Comparison of ENCODE assay signal across 15 cellular contexts in the genomic region with DNA sequence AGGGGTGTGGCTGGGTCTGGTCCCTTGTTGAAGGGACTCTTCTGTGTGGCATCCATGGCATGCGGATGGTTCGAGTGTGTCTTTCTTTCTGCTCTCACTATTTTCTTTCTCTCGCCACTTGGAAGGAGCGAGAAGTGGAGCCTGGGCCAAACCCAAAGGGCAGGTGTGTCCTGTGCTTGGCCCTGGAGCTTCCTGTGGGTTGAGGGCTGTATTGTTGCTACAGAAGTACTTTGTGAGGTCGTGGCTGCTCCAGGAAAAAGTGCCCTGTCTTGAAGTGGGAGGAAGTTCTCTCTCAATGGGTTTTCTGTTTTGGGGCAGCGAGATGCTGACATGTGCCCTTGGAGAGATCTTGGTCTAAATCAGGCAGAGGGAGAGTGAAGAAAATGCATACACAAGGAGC.
DNase-seq lines count a peak whose midpoint lies in the region; ATAC-seq, FAIRE-seq and TF ChIP-seq lines count a peak whose summit lies in the region.
"Had no signal": no experiment of that assay in that cellular context is flagged by ENCODE, and none has a peak within 500 bp of the region (broad histone marks: within the 10 kb centered on the region; RNA-seq: fewer than 3 reads in every experiment).

No MANE protein-coding gene starts in this region.

- H3K36me3 ChIP-seq in BLaER1 treated with 17β-estradiol and CSF1 and Interleukin-3, amounts not matched to agents 10 nM and 100 nM: no peaks in the 10 kb centered on the region
- peaks cover 0 to 2% of the 10 kb centered on the region in 2 experiments for H3K36me3 ChIP-seq in endothelial cell of umbilical vein (ENCODE audit: control insufficient read depth in 2 of 2, extremely low read depth in 1 of 2, insufficient read depth in 2 of 2, low read length in 2 of 2)
- no peaks in the 10 kb centered on the region for H3K36me3 ChIP-seq in OCI-LY7 (ENCODE audit: insufficient read depth, low read length)

- no peaks in the 10 kb centered on the region for H3K9me1 ChIP-seq in endothelial cell of umbilical vein (replicated peaks; ENCODE audit: control insufficient read depth, extremely low read depth, insufficient read depth, low read length)

- H3K4me1 Mint-ChIP-seq in progenitor cell of endocrine pancreas (ENCODE audit: low read depth): peaks cover 33% of the 10 kb centered on the region
- H3K4me1 Mint-ChIP-seq: CD4-positive, CD25-positive, alpha-beta regulatory T cell; IgD-negative memory B cell had no signal

- no peaks in the 10 kb centered on the region for H3K27me3 Mint-ChIP-seq in progenitor cell of endocrine pancreas
- H3K27me3 Mint-ChIP-seq: CD4-positive, CD25-positive, alpha-beta regulatory T cell; IgD-negative memory B cell had no signal

- DNase-seq in RPMI8226 (peak; percentile 53), endothelial cell of umbilical vein (ENCODE audit: low read depth, low spot score) (peak; percentile 37), progenitor cell of endocrine pancreas (ENCODE audit: low spot score, unreplicated experiment) (no peak), 8988T (no peak), OCI-LY7 (ENCODE audit: low spot score) (no peak)
- DNase-seq: CD4-positive, CD25-positive, alpha-beta regulatory T cell; GM23248 had no signal

- BruUV-seq in endothelial cell of umbilical vein (replicated peaks; lab: Mats Ljungman, UMichigan) (no TSS peak), OCI-LY7 (replicated peaks; lab: Mats Ljungman, UMichigan) (no TSS peak)

- H3K4me2 ChIP-seq in BLaER1 treated with 17β-estradiol and CSF1 and Interleukin-3, amounts not matched to agents 10 nM and 100 nM: peak overlapping the region; percentile 8 to 83 (median 70); a peak in 21 of 22 replicates
- H3K4me2 ChIP-seq in endothelial cell of umbilical vein (ENCODE audit: insufficient read depth, low read length) (no peak overlapping the region), OCI-LY7 (ENCODE audit: low read length) (no peak overlapping the region)
- H3K4me2 ChIP-seq: A549 had no signal

- no peak overlapping the region for H2AFZ ChIP-seq in endothelial cell of umbilical vein (ENCODE audit: low read depth, low read length)
- no peak overlapping the region for H2AFZ ChIP-seq in OCI-LY7 (ENCODE audit: low read length)
- H2AFZ ChIP-seq: GM23248 had no signal

- intact Hi-C loops in endothelial cell of umbilical vein (cut with micrococcal nuclease): no loop called here
- intact Hi-C loops in OCI-LY7 (cut with micrococcal nuclease; ENCODE audit: unreplicated experiment): no loop called here

- no peaks in the 10 kb centered on the region for H3K27me3 ChIP-seq in BLaER1 treated with 17β-estradiol and CSF1 and Interleukin-3, amounts not matched to agents 10 nM and 100 nM
- no peaks in the 10 kb centered on the region for H3K27me3 ChIP-seq in endothelial cell of umbilical vein (ENCODE audit: control insufficient read depth in 2 of 2, insufficient read depth in 2 of 2, low read length in 2 of 2)

- H3K79me2 ChIP-seq in endothelial cell of umbilical vein (ENCODE audit: control insufficient read depth, insufficient read depth, low read length): peaks cover 2% of the 10 kb centered on the region
- no peaks in the 10 kb centered on the region for H3K79me2 ChIP-seq in OCI-LY7 (ENCODE audit: insufficient read depth, low read depth, low read length)

- H3K27ac ChIP-seq in BLaER1 treated with 17β-estradiol and CSF1 and Interleukin-3, amounts not matched to agents 10 nM and 100 nM: peak overlapping the region in 6 of 11 experiments; percentile 28 to 74 (median 61); a peak in 9 of 22 replicates
- H3K27ac ChIP-seq in endothelial cell of umbilical vein (ENCODE audit: insufficient read depth, low read depth, low read length) (no peak overlapping the region), OCI-LY7 (ENCODE audit: low read depth, low read length, poor library complexity, severe bottlenecking) (no peak overlapping the region)
- H3K27ac ChIP-seq: A549, GM23248 had no signal

- H3K4me1 ChIP-seq in BLaER1 treated with 17β-estradiol and CSF1 and Interleukin-3, amounts not matched to agents 10 nM and 100 nM: peaks cover 6 to 68% (median 38%) of the 10 kb centered on the region in 10 experiments; a peak in 18 of 20 replicates
- H3K4me1 ChIP-seq in endothelial cell of umbilical vein (ENCODE audit: control insufficient read depth, extremely low read depth, insufficient read depth, low read length) (peaks cover 16% of the 10 kb centered on the region), OCI-LY7 (ENCODE audit: insufficient read depth, low read length, poor library complexity, severe bottlenecking) (no peaks in the 10 kb centered on the region)

- H3K9me3 Mint-ChIP-seq in progenitor cell of endocrine pancreas (ENCODE audit: low read depth): no peaks in the 10 kb centered on the region

- no peaks in the 10 kb centered on the region for H3K9me2 ChIP-seq in OCI-LY7 (ENCODE audit: insufficient read depth, low read length)

- TF ChIP-seq POLR2A in endothelial cell of umbilical vein (IDR thresholded peaks at IDR 0.05; ENCODE audit: low read depth, low read length): no peak

- peak overlapping the region; percentile 45 for H3K27ac Mint-ChIP-seq in progenitor cell of endocrine pancreas
- H3K27ac Mint-ChIP-seq: CD4-positive, CD25-positive, alpha-beta regulatory T cell; IgD-negative memory B cell had no signal

- no peak overlapping the region for H3K4me3 ChIP-seq in BLaER1 treated with 17β-estradiol and CSF1 and Interleukin-3, amounts not matched to agents 10 nM and 100 nM
- H3K4me3 ChIP-seq in endothelial cell of umbilical vein (replicated peaks in 1 of 3; ENCODE audit: insufficient read depth in 1 of 3, low read depth in 1 of 3, low read length in 3 of 3) (no peak overlapping the region), OCI-LY7 (ENCODE audit: low read depth, low read length, poor library complexity, severe bottlenecking) (no peak overlapping the region)
- H3K4me3 ChIP-seq: A549, GM12878, GM23248 had no signal

- no peaks in the 10 kb centered on the region for H4K20me1 ChIP-seq in BLaER1 treated with 17β-estradiol and CSF1 and Interleukin-3, amounts not matched to agents 10 nM and 100 nM
- no peaks in the 10 kb centered on the region for H4K20me1 ChIP-seq in endothelial cell of umbilical vein (replicated peaks; ENCODE audit: control insufficient read depth, extremely low read depth, insufficient read depth, low read length)
- no peaks in the 10 kb centered on the region for H4K20me1 ChIP-seq in OCI-LY7 (ENCODE audit: insufficient read depth, low read length)

- POLR2A ChIA-PET in endothelial cell of umbilical vein (lab: Charles Lee) (no interaction called here), OCI-LY7 (lab: Charles Lee) (no interaction called here)

- H3K9ac ChIP-seq in BLaER1 treated with 17β-estradiol and CSF1 and Interleukin-3, amounts not matched to agents 10 nM and 100 nM: peak overlapping the region in 4 of 11 experiments; percentile 7 to 56 (median 32); a peak in 5 of 22 replicates
- H3K9ac ChIP-seq in endothelial cell of umbilical vein (replicated peaks; ENCODE audit: extremely low read depth, insufficient read depth, low read length): no peak overlapping the region
- H3K9ac ChIP-seq: GM23248 had no signal

- H3K9me3 ChIP-seq in BLaER1 treated with 17β-estradiol and CSF1 and Interleukin-3, amounts not matched to agents 10 nM and 100 nM (replicated peaks in 1 of 11): 0 out of 22 replicates have a peak, but pooled peaks cover 0 to 3% (median 0%) of the 10 kb centered on the region in 11 experiments
- H3K9me3 ChIP-seq in endothelial cell of umbilical vein (replicated peaks; ENCODE audit: control insufficient read depth, insufficient read depth, low read length) (no peaks in the 10 kb centered on the region), OCI-LY7 (ENCODE audit: low read length) (no peaks in the 10 kb centered on the region)
- H3K9me3 ChIP-seq: A549 had no signal

- FAIRE-seq in endothelial cell of umbilical vein (lab: Jason Lieb, UNC): no peak
- FAIRE-seq: A549, GM12878, GM18507, H54 had no signal

- TF ChIP-seq CTCF in endothelial cell of umbilical vein (IDR thresholded peaks at IDR 0.05; ENCODE audit: extremely low read depth in 1 of 2, insufficient read depth in 1 of 2, low read depth in 1 of 2, low read length in 2 of 2) (no peak), progenitor cell of endocrine pancreas (IDR thresholded peaks at IDR 0.05; ENCODE audit: unreplicated experiment) (no peak), OCI-LY7 (conservative IDR thresholded peaks at IDR 0.05; ENCODE audit: low read length) (no peak)

- CTCF ChIA-PET in endothelial cell of umbilical vein (lab: Charles Lee): interaction anchor here (0.7 kb wide), 1 partner anchor 64 kb away, joined by 3 read pairs; no protein-coding TSS in a partner anchor
- CTCF ChIA-PET in OCI-LY7 (lab: Charles Lee; ENCODE audit: unreplicated experiment): no interaction called here

- ATAC-seq in HG02981 (IDR thresholded peaks at IDR 0.05; ENCODE audit: unreplicated experiment): no peak
- ATAC-seq: A549, GM12878, HCT116 had no signal

- peaks cover 23% of the 10 kb centered on the region for H3K36me3 Mint-ChIP-seq in progenitor cell of endocrine pancreas (ENCODE audit: insufficient read depth)
- H3K36me3 Mint-ChIP-seq: CD4-positive, CD25-positive, alpha-beta regulatory T cell; IgD-negative memory B cell had no signal

- dilution Hi-C loops in endothelial cell of umbilical vein (cut with MboI; ENCODE audit: extremely low pct_ligation_motif_present, low sequenced_read_pairs): no loop called here

- no peak overlapping the region for H3K4me3 Mint-ChIP-seq in progenitor cell of endocrine pancreas (ENCODE audit: low read depth)
- H3K4me3 Mint-ChIP-seq: CD4-positive, CD25-positive, alpha-beta regulatory T cell; IgD-negative memory B cell had no signal

TF ChIP-seq in endothelial cell of umbilical vein, 7 proteins besides CTCF, POLR2A, EP300 and RAD21:
- TF ChIP-seq MYC (IDR thresholded peaks at IDR 0.05; ENCODE audit: low read depth, low read length): no peak

Comparison
In these comparisons a context has a peak if more than half of its experiments do, and no peak if none do; other contexts are left out.
1. H3K27ac ChIP-seq: peak in BLaER1 treated with 17β-estradiol and CSF1 and Interleukin-3, amounts not matched to agents 10 nM and 100 nM (6 of 11); none in endothelial cell of umbilical vein (single experiment) and OCI-LY7 (single experiment).
2. H3K4me2 ChIP-seq: peak in BLaER1 treated with 17β-estradiol and CSF1 and Interleukin-3, amounts not matched to agents 10 nM and 100 nM (11 of 11); none in endothelial cell of umbilical vein (single experiment) and OCI-LY7 (single experiment).
3. DNase-seq: peak in RPMI8226 (single experiment) and endothelial cell of umbilical vein (single experiment); none in progenitor cell of endocrine pancreas (single experiment), 8988T (single experiment) and OCI-LY7 (single experiment).